Comparison of ENCODE assay signal across 9 cellular contexts in the genomic region with DNA sequence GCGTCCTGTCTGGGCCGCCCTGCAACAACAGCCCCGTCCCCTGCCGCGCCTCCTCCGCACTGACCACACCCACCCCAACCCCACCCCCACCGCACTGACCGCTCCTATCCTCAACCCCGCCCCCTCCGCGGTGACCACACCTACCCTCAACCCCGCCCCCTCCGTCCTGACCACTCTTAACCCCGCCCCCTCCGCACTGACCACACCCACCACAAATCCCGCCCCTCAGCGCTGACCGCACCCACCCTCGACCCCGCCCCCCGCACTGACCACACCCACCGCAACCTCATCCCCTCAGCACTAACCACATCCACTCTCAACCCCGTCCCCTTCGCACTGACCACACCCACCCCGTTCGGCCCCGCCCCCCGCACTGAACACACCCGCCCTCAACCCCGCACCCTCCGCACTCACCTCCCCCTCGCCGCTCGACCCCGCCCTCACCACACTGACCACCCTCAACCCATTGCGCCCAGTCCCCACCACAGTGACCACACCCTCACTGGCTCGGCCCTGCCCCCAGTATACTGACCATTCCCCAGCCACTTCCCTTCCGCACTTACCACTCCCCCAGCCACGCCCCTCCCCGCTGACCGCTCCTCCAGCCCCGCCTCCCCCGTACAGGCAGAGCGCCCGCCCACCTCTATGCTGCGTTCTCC. TPM values are rescaled to one million over a fixed set of nuclear protein-coding genes. Genes with fewer than 3 reads are reported as not detected.
DNase-seq lines count a peak whose midpoint lies in the region; ATAC-seq and TF ChIP-seq lines count a peak whose summit lies in the region.
"Had no signal": no experiment of that assay in that cellular context is flagged by ENCODE, and none has a peak within 500 bp of the region (broad histone marks: within the 10 kb centered on the region; RNA-seq: fewer than 3 reads in every experiment).

No MANE protein-coding gene starts in this region.

- peaks cover 0 to 23% of the 10 kb centered on the region in 2 donors for H3K4me1 ChIP-seq in left lung

- H3K27ac Mint-ChIP-seq in dendritic cell treated with granulocyte-macrophage colony-stimulating factor and Interleukin-4, amounts not matched to agents 40 ng/mL and 50 ng/mL, for 4 days = peak overlapping the region; percentile 78

- H3K27ac ChIP-seq in left lung = peak overlapping the region in 1 of 2 donors; percentile 69

- H3K4me3 ChIP-seq in left lung = peak overlapping the region; percentile 42 to 52

- no peaks in the 10 kb centered on the region for H3K9me3 Mint-ChIP-seq in dendritic cell treated with granulocyte-macrophage colony-stimulating factor and Interleukin-4, amounts not matched to agents 40 ng/mL and 50 ng/mL, for 4 days

- peaks cover 0 to 39% of the 10 kb centered on the region in 2 donors for H3K27me3 ChIP-seq in left lung

- ATAC-seq in left lung = peak; percentile 87

- intact Hi-C loops in dendritic cell treated with granulocyte-macrophage colony-stimulating factor and Interleukin-4, amounts not matched to agents 40 ng/mL and 50 ng/mL, for 4 days (cut with micrococcal nuclease) = loop anchor here (5.0 kb wide), 2 partner anchors 65 to 330 kb away; a partner anchor contains a TSS
- intact Hi-C loops in left lung (cut with DNase I) = no loop called here

- DNase-seq in COLO829 (ENCODE audit: low spot score) = peak; percentile 99
- peak; percentile 36 for DNase-seq in H4 (ENCODE audit: low spot score)
- DNase-seq in NCI-H2029 treated with DMSO at 0.1 percent for 48 hours (lab: John Stamatoyannopoulos, UW) = peak; percentile 46
- peak; percentile 58 for DNase-seq in activated CD4-positive, alpha-beta T cell treated with anti-CD3 and anti-CD28 coated beads, Interleukin-2, amount 50 U/mL, for 1 hour
- DNase-seq in left lung = peak; percentile 94
- DNase-seq in stimulated activated CD4-positive, alpha-beta T cell treated with anti-CD3 and anti-CD28 coated beads, Interleukin-1b, Interleukin-23, amount 100 ng/mL, for 48 hours = peak; percentile 69
- no peak for DNase-seq in DMS153 (lab: John Stamatoyannopoulos, UW)

- H3K4me1 Mint-ChIP-seq in dendritic cell treated with granulocyte-macrophage colony-stimulating factor and Interleukin-4, amounts not matched to agents 40 ng/mL and 50 ng/mL, for 4 days (ENCODE audit: low read depth) = peaks cover 64% of the 10 kb centered on the region

- H3K27me3 Mint-ChIP-seq in dendritic cell treated with granulocyte-macrophage colony-stimulating factor and Interleukin-4, amounts not matched to agents 40 ng/mL and 50 ng/mL, for 4 days = peaks cover 49% of the 10 kb centered on the region

- H3K9me3 ChIP-seq in left lung = no peaks in the 10 kb centered on the region

- peaks cover 0 to under 1% of the 10 kb centered on the region in 2 donors for H3K36me3 ChIP-seq in left lung

- peak overlapping the region; percentile 72 for H3K4me3 Mint-ChIP-seq in dendritic cell treated with granulocyte-macrophage colony-stimulating factor and Interleukin-4, amounts not matched to agents 40 ng/mL and 50 ng/mL, for 4 days

- no peak for TF ChIP-seq CTCF in left lung (IDR thresholded peaks at IDR 0.05)

- H3K36me3 Mint-ChIP-seq in dendritic cell treated with granulocyte-macrophage colony-stimulating factor and Interleukin-4, amounts not matched to agents 40 ng/mL and 50 ng/mL, for 4 days (ENCODE audit: low read depth) = no peaks in the 10 kb centered on the region

RNA-seq across cellular contexts. Expression of a gene that starts 8.2 kb away (rescaled TPM):
- 0.21 TPM in 1 of 2 replicates, not detected in the other for total RNA-seq in H4 (2014; rRNA removed; shearing (Covaris generic))
- 10 to 100 TPM in 1 of 2 donors, 1 to 10 TPM in 1; 3.1 to 14.8 TPM for total RNA-seq in left lung
- total RNA-seq: M059J had no signal
